Comparison of ENCODE assay signal across 9 cellular contexts in the genomic region with DNA sequence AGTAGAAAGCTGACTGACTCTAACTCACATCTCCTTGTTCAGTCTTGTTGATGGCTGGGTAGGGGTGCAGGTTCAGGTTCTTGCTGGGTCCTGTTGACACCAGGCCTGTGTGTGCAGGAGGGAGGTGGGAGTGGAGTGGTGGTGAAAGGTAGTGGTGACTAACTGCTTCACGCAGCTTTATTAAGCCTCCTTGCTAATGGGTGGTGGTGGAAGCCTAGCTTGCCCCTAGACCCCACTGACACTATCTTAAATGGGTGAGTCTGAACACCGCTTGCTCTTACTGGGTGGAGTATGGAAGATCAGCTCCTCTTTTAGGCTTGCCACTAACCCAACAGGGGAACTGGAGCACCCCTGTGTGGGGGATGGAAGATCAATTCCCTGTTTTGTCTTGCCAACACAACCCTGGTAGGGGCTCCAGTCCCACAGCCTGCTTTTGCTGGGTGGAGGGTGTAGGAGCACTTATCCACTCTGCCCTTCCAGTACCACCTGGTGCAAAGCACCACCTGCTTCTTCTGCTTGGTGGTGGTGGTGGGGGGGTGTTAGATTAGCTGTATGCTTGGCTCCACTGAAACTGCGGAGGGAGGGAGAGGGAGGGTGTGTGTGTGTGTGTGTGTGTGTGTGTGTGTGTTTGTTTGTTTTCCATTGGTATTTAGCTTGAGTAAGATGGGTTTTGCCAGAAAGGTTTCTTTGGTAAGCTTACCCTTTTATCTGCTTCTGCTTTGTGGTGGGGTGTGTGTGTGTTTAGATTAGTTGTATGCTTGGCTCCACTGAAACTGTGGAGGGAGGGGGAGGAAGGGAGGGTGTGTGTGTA. TPM values are rescaled to one million over a fixed set of nuclear protein-coding genes. Genes with fewer than 3 reads are reported as not detected.
DNase-seq lines count a peak whose midpoint lies in the region; ATAC-seq, FAIRE-seq and TF ChIP-seq lines count a peak whose summit lies in the region.
"Had no signal": no experiment of that assay in that cellular context is flagged by ENCODE, and none has a peak within 500 bp of the region (broad histone marks: within the 10 kb centered on the region; RNA-seq: fewer than 3 reads in every experiment).

No MANE protein-coding gene starts in this region.

- H3K4me1 ChIP-seq in CD4-positive, CD25-positive, alpha-beta regulatory T cell (ENCODE audit: control insufficient read depth, insufficient read depth, low read length, poor library complexity, severe bottlenecking), result peaks cover 31% of the 10 kb centered on the region
- H3K4me1 ChIP-seq in esophagus (ENCODE audit: control insufficient read depth in 2 of 2, insufficient read depth in 2 of 2, low read length in 1 of 2), result peaks cover 0 to 7% of the 10 kb centered on the region in 2 donors

- no peaks in the 10 kb centered on the region for H3K36me3 ChIP-seq in CD4-positive, CD25-positive, alpha-beta regulatory T cell (ENCODE audit: control insufficient read depth, insufficient read depth, low read length)
- no peaks in the 10 kb centered on the region for H3K36me3 ChIP-seq in esophagus (ENCODE audit: control insufficient read depth in 2 of 2, insufficient read depth in 2 of 2, low read length in 1 of 2)

- H3K9me3 ChIP-seq in CD4-positive, CD25-positive, alpha-beta regulatory T cell (ENCODE audit: control insufficient read depth in 2 of 2, low read length in 2 of 2), result peaks cover 13 to 22% of the 10 kb centered on the region in 2 experiments
- H3K9me3 ChIP-seq in esophagus (ENCODE audit: control insufficient read depth in 2 of 2, insufficient read depth in 1 of 2, low read depth in 1 of 2, low read length in 1 of 2), result no peaks in the 10 kb centered on the region

- no peak overlapping the region for H3K27ac ChIP-seq in CD4-positive, CD25-positive, alpha-beta regulatory T cell (ENCODE audit: insufficient read depth, low read length, poor library complexity, severe bottlenecking)
- peak overlapping the region; percentile 35 to 47 for H3K27ac ChIP-seq in esophagus (ENCODE audit: low read depth in 2 of 2, low read length in 1 of 2)

- peak overlapping the region; percentile 59 to 80 (median 76) for H3K27ac Mint-ChIP-seq in CD4-positive, CD25-positive, alpha-beta regulatory T cell

- peaks cover 0 to 22% (median 7%) of the 10 kb centered on the region in 7 donors for H3K9me3 Mint-ChIP-seq in CD4-positive, CD25-positive, alpha-beta regulatory T cell

- peak in 1 of 3 donors; percentile 42 for DNase-seq in CD4-positive, CD25-positive, alpha-beta regulatory T cell
- DNase-seq in GM19239 (ENCODE audit: insufficient read length, low spot score) (no peak), NCI-H774 (lab: John Stamatoyannopoulos, UW) (peak; percentile 13), C1 segment of cervical spinal cord (lab: John Stamatoyannopoulos, UW) (no peak), kidney tubule cell (ENCODE audit: low spot score) (no peak)

- peak; percentile 61 for FAIRE-seq in GM19239 (lab: Jason Lieb, UNC)
- FAIRE-seq: endometrium had no signal

- peak overlapping the region; percentile 19 for H3K4me3 ChIP-seq in CD4-positive, CD25-positive, alpha-beta regulatory T cell (ENCODE audit: low read depth, low read length)
- H3K4me3 ChIP-seq in esophagus (ENCODE audit: low read depth in 1 of 2, low read length in 2 of 2), result no peak overlapping the region

- peaks cover 22% of the 10 kb centered on the region for H3K36me3 Mint-ChIP-seq in CD4-positive, CD25-positive, alpha-beta regulatory T cell

- WGBS in esophagus, 2 donors, result 67% methylated on average over 3 of the region's 3 CpGs

- no peaks in the 10 kb centered on the region for H3K27me3 ChIP-seq in CD4-positive, CD25-positive, alpha-beta regulatory T cell (ENCODE audit: control insufficient read depth, insufficient read depth, low read length)
- H3K27me3 ChIP-seq in esophagus (ENCODE audit: control insufficient read depth in 1 of 2, insufficient read depth in 2 of 2, low read length in 2 of 2), result no peaks in the 10 kb centered on the region

- peak overlapping the region; percentile 34 to 77 (median 70) for H3K4me3 Mint-ChIP-seq in CD4-positive, CD25-positive, alpha-beta regulatory T cell

- H3K27me3 Mint-ChIP-seq in CD4-positive, CD25-positive, alpha-beta regulatory T cell, result no peaks in the 10 kb centered on the region

- peaks cover 13 to 60% (median 40%) of the 10 kb centered on the region in 4 donors for H3K4me1 Mint-ChIP-seq in CD4-positive, CD25-positive, alpha-beta regulatory T cell

- ATAC-seq in CD4-positive, CD25-positive, alpha-beta regulatory T cell (ENCODE audit: low read depth in 2 of 2), result peak; percentile 28 to 31
- no peak for ATAC-seq in SK-N-SH treated with all-trans-retinoic acid at 6 μM for 48 hours
- no peak for ATAC-seq in HG03159 (IDR thresholded peaks at IDR 0.05; ENCODE audit: unreplicated experiment)

TF ChIP-seq in SK-N-SH treated with all-trans-retinoic acid at 6 μM for 48 hours, 23 proteins besides CTCF, POLR2A, EP300 and RAD21:
- TF ChIP-seq, protein P1, sequence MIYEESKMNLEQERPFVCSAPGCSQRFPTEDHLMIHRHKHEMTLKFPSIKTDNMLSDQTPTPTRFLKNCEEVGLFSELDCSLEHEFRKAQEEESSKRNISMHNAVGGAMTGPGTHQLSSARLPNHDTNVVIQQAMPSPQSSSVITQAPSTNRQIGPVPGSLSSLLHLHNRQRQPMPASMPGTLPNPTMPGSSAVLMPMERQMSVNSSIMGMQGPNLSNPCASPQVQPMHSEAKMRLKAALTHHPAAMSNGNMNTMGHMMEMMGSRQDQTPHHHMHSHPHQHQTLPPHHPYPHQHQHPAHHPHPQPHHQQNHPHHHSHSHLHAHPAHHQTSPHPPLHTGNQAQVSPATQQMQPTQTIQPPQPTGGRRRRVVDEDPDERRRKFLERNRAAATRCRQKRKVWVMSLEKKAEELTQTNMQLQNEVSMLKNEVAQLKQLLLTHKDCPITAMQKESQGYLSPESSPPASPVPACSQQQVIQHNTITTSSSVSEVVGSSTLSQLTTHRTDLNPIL (CRISPR knock-in tag; IDR thresholded peaks at IDR 0.05; ENCODE audit: low read depth), result no peak
- TF ChIP-seq TOX (CRISPR knock-in tag; IDR thresholded peaks at IDR 0.05; ENCODE audit: borderline replicate concordance) (no peak), ZNF8 (CRISPR knock-in tag; IDR thresholded peaks at IDR 0.05) (no peak), ZC3H10 (CRISPR knock-in tag; IDR thresholded peaks at IDR 0.05) (no peak), CSDC2 (CRISPR knock-in tag; IDR thresholded peaks at IDR 0.05) (no peak), RARB (CRISPR knock-in tag; IDR thresholded peaks at IDR 0.05) (no peak), ZFP3 (CRISPR knock-in tag; IDR thresholded peaks at IDR 0.05) (no peak), ZNF565 (CRISPR knock-in tag; conservative IDR thresholded peaks at IDR 0.05; ENCODE audit: low read depth) (no peak)
- TF ChIP-seq, protein P2, sequence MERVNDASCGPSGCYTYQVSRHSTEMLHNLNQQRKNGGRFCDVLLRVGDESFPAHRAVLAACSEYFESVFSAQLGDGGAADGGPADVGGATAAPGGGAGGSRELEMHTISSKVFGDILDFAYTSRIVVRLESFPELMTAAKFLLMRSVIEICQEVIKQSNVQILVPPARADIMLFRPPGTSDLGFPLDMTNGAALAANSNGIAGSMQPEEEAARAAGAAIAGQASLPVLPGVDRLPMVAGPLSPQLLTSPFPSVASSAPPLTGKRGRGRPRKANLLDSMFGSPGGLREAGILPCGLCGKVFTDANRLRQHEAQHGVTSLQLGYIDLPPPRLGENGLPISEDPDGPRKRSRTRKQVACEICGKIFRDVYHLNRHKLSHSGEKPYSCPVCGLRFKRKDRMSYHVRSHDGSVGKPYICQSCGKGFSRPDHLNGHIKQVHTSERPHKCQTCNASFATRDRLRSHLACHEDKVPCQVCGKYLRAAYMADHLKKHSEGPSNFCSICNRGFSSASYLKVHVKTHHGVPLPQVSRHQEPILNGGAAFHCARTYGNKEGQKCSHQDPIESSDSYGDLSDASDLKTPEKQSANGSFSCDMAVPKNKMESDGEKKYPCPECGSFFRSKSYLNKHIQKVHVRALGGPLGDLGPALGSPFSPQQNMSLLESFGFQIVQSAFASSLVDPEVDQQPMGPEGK (CRISPR knock-in tag; IDR thresholded peaks at IDR 0.05; ENCODE audit: borderline replicate concordance), result no peak
- TF ChIP-seq, protein P3, sequence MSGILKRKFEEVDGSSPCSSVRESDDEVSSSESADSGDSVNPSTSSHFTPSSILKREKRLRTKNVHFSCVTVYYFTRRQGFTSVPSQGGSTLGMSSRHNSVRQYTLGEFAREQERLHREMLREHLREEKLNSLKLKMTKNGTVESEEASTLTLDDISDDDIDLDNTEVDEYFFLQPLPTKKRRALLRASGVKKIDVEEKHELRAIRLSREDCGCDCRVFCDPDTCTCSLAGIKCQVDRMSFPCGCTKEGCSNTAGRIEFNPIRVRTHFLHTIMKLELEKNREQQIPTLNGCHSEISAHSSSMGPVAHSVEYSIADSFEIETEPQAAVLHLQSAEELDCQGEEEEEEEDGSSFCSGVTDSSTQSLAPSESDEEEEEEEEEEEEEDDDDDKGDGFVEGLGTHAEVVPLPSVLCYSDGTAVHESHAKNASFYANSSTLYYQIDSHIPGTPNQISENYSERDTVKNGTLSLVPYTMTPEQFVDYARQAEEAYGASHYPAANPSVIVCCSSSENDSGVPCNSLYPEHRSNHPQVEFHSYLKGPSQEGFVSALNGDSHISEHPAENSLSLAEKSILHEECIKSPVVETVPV (CRISPR knock-in tag; IDR thresholded peaks at IDR 0.05), result no peak
- TF ChIP-seq, protein P4, sequence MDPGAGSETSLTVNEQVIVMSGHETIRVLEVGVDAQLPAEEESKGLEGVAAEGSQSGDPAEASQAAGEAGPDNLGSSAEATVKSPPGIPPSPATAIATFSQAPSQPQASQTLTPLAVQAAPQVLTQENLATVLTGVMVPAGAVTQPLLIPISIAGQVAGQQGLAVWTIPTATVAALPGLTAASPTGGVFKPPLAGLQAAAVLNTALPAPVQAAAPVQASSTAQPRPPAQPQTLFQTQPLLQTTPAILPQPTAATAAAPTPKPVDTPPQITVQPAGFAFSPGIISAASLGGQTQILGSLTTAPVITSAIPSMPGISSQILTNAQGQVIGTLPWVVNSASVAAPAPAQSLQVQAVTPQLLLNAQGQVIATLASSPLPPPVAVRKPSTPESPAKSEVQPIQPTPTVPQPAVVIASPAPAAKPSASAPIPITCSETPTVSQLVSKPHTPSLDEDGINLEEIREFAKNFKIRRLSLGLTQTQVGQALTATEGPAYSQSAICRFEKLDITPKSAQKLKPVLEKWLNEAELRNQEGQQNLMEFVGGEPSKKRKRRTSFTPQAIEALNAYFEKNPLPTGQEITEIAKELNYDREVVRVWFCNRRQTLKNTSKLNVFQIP (CRISPR knock-in tag; IDR thresholded peaks at IDR 0.05; ENCODE audit: borderline replicate concordance, low read depth), result no peak
TF ChIP-seq in SK-N-SH treated with all-trans-retinoic acid at 6 μM for 48 hours: peak in this region for 0.

RNA-seq across cellular contexts. Expression of a gene that starts 25.6 kb away (rescaled TPM):
- total RNA-seq in CD4-positive, CD25-positive, alpha-beta regulatory T cell, result 116 TPM
- 10 to 100 TPM in 3 of 4 donors, 1 to 10 TPM in 1; 9.2 to 20.9 (median 19.1) TPM for polyA plus RNA-seq in CD4-positive, CD25-positive, alpha-beta regulatory T cell
- 10 to 100 TPM in 1 of 2 donors, 1 to 10 TPM in 1; 7.2 to 13.5 TPM for polyA plus RNA-seq in esophagus

RNA-seq across cellular contexts. Expression of a gene that starts 54.8 kb away (rescaled TPM):
- not detected for total RNA-seq in CD4-positive, CD25-positive, alpha-beta regulatory T cell
- polyA plus RNA-seq in CD4-positive, CD25-positive, alpha-beta regulatory T cell, result not detected
- polyA plus RNA-seq in esophagus, result not detected

Comparison
In these comparisons a context has a peak if more than half of its experiments do, and no peak if none do; other contexts are left out.
1. ATAC-seq: peak in CD4-positive, CD25-positive, alpha-beta regulatory T cell (2 of 2); none in SK-N-SH treated with all-trans-retinoic acid at 6 μM for 48 hours (single experiment) and HG03159 (single experiment).